In genomic region chr16:81876273-81876900, GRCh38 we compare ENCODE assay signal across 14 cellular contexts.
DNase-seq lines count a peak whose midpoint lies in the region; ATAC-seq, FAIRE-seq and TF ChIP-seq lines count a peak whose summit lies in the region.
"Had no signal": no experiment of that assay in that cellular context is flagged by ENCODE, and none has a peak within 500 bp of the region (broad histone marks: within the 10 kb centered on the region; RNA-seq: fewer than 3 reads in every experiment).

No MANE protein-coding gene starts in this region.

- no peak overlapping the region for H3K4me2 ChIP-seq in GM23338
- H3K4me2 ChIP-seq: A549 had no signal

- 0 out of 2 replicates have a peak overlapping the region, but pooled peaks have one; percentile 32 for H3K27ac ChIP-seq in GM23338 (ENCODE audit: low read depth)
- H3K27ac ChIP-seq: A549, HL-60 had no signal

- no peak overlapping the region; the same call in 1 of the 2 replicates for H3K27ac Mint-ChIP-seq in GM23338
- H3K27ac Mint-ChIP-seq in nephron progenitor cell: peak overlapping the region; percentile 25
- H3K27ac Mint-ChIP-seq: CD8-positive, alpha-beta T cell had no signal

- no peaks in the 10 kb centered on the region for H3K36me3 Mint-ChIP-seq in GM23338 (ENCODE audit: low read depth)
- no peaks in the 10 kb centered on the region for H3K36me3 Mint-ChIP-seq in nephron progenitor cell (ENCODE audit: low read depth)
- H3K36me3 Mint-ChIP-seq: CD8-positive, alpha-beta T cell had no signal

- no peaks in the 10 kb centered on the region; the same call in 1 of the 2 replicates for H4K20me1 ChIP-seq in GM23338 (replicated peaks; ENCODE audit: insufficient read depth)

- no peak overlapping the region; the same call in 1 of the 2 replicates for H2AFZ ChIP-seq in GM23338

- H3K4me3 Mint-ChIP-seq in GM23338 (no peak overlapping the region), nephron progenitor cell (no peak overlapping the region)
- H3K4me3 Mint-ChIP-seq: CD14-positive monocyte; CD8-positive, alpha-beta T cell had no signal

- no peak for TF ChIP-seq POLR2A in H54 (IDR thresholded peaks at IDR 0.05; ENCODE audit: low read depth, low read length)

- no peak for DNase-seq in GM23338 (ENCODE audit: low spot score)
- DNase-seq in RPMI7951 (ENCODE audit: low read depth): peak; percentile 26
- no peak for DNase-seq in nephron progenitor cell
- DNase-seq in Right ventricle myocardium inferior (ENCODE audit: missing footprints): no peak
- DNase-seq in H54 (ENCODE audit: insufficient read length, low spot score): no peak
- DNase-seq in NCI-H69 (lab: John Stamatoyannopoulos, UW): no peak
- DNase-seq: Caco-2; CD8-positive, alpha-beta T cell; DMS53 had no signal

- H3K4me1 ChIP-seq in GM23338 (ENCODE audit: insufficient read depth): peaks cover 33% of the 10 kb centered on the region
- H3K4me1 ChIP-seq: A549, Caco-2, HAP-1 had no signal

- H3K9me2 ChIP-seq in GM23338 (ENCODE audit: insufficient read depth): no peaks in the 10 kb centered on the region

- H3K79me2 ChIP-seq in GM23338 (replicated peaks; ENCODE audit: insufficient read depth): no peaks in the 10 kb centered on the region

- no peaks in the 10 kb centered on the region for H3K36me3 ChIP-seq in GM23338 (ENCODE audit: insufficient read depth)
- H3K36me3 ChIP-seq: HAP-1 had no signal

- FAIRE-seq in H54 (lab: Jason Lieb, UNC): no peak
- FAIRE-seq: A549 had no signal

- H3K27me3 ChIP-seq in GM23338 (ENCODE audit: insufficient read depth): no peaks in the 10 kb centered on the region

- H3K9me3 Mint-ChIP-seq in GM23338 (no peaks in the 10 kb centered on the region), nephron progenitor cell (no peaks in the 10 kb centered on the region)
- H3K9me3 Mint-ChIP-seq: CD8-positive, alpha-beta T cell had no signal

- no peak for ATAC-seq in GM23338
- ATAC-seq in HG02852 (IDR thresholded peaks at IDR 0.05; ENCODE audit: unreplicated experiment): no peak
- ATAC-seq in Right ventricle myocardium inferior: no peak
- ATAC-seq: A549; CD8-positive, alpha-beta T cell had no signal

- H3K4me3 ChIP-seq in GM23338: no peak overlapping the region
- H3K4me3 ChIP-seq: A549, HAP-1 had no signal

- intact Hi-C loops in Right ventricle myocardium inferior (cut with DNase I): loop anchor here (10.0 kb wide), 1 partner anchor 512 kb away; no protein-coding TSS in a partner anchor

- H3K27me3 Mint-ChIP-seq in GM23338 (ENCODE audit: insufficient read depth, low read depth, poor library complexity) (peaks cover 12% of the 10 kb centered on the region), nephron progenitor cell (ENCODE audit: low read depth, poor library complexity) (peaks cover 6% of the 10 kb centered on the region)

- TF ChIP-seq CTCF in GM23338 (conservative IDR thresholded peaks at IDR 0.05; ENCODE audit: low read depth in 2 of 2) (no peak), nephron progenitor cell (IDR thresholded peaks at IDR 0.05) (no peak)

- H3K4me1 Mint-ChIP-seq in GM23338 (peaks cover 40% of the 10 kb centered on the region), nephron progenitor cell (peaks cover 17% of the 10 kb centered on the region)

- H3F3A ChIP-seq in GM23338 (replicated peaks; ENCODE audit: low read depth): no peaks in the 10 kb centered on the region

TF ChIP-seq in GM23338, 12 proteins besides CTCF, POLR2A, EP300 and RAD21 (continues in another document):
- TF ChIP-seq ZNF331 (CRISPR knock-in tag; IDR thresholded peaks at IDR 0.05; ENCODE audit: low read depth) (no peak), NANOG (IDR thresholded peaks at IDR 0.05; ENCODE audit: borderline replicate concordance) (no peak), ETS1 (IDR thresholded peaks at IDR 0.05) (no peak), REST (IDR thresholded peaks at IDR 0.05; ENCODE audit: unreplicated experiment) (no peak), POLR2AphosphoS5 (IDR thresholded peaks at IDR 0.05; ENCODE audit: low read depth) (no peak), CREB1 (CRISPR knock-in tag; IDR thresholded peaks at IDR 0.05; ENCODE audit: low read depth) (no peak), STAT1 (IDR thresholded peaks at IDR 0.05; ENCODE audit: unreplicated experiment) (no peak), EZH2 (IDR thresholded peaks at IDR 0.05; ENCODE audit: low read depth, unreplicated experiment) (no peak)
